In the genomic region with DNA sequence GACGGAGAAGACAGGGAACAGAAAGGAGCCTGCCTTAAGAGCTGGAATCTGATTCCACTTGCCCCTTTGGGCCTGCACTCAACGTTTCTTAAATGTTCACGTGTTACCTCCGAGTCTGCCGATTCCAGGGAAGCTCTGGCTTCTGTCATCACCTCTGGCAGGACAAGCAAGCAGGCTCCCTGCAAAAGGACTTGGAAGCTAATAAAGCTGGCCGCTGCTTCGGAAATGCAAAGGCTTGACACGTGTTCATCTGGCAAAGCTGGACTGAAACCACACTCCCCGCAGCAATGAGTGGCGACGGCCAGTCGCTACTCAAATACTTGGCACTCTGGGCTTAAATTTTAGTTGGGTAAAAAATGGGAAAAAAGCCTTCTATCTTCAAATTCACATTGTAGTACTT, we compare ENCODE assay signal across 1 cellular context.
TF ChIP-seq lines count a peak whose summit lies in the region.

No MANE protein-coding gene starts in this region.

TF ChIP-seq in GM23338, 12 proteins besides CTCF, POLR2A, EP300 and RAD21:
- TF ChIP-seq, protein P1, sequence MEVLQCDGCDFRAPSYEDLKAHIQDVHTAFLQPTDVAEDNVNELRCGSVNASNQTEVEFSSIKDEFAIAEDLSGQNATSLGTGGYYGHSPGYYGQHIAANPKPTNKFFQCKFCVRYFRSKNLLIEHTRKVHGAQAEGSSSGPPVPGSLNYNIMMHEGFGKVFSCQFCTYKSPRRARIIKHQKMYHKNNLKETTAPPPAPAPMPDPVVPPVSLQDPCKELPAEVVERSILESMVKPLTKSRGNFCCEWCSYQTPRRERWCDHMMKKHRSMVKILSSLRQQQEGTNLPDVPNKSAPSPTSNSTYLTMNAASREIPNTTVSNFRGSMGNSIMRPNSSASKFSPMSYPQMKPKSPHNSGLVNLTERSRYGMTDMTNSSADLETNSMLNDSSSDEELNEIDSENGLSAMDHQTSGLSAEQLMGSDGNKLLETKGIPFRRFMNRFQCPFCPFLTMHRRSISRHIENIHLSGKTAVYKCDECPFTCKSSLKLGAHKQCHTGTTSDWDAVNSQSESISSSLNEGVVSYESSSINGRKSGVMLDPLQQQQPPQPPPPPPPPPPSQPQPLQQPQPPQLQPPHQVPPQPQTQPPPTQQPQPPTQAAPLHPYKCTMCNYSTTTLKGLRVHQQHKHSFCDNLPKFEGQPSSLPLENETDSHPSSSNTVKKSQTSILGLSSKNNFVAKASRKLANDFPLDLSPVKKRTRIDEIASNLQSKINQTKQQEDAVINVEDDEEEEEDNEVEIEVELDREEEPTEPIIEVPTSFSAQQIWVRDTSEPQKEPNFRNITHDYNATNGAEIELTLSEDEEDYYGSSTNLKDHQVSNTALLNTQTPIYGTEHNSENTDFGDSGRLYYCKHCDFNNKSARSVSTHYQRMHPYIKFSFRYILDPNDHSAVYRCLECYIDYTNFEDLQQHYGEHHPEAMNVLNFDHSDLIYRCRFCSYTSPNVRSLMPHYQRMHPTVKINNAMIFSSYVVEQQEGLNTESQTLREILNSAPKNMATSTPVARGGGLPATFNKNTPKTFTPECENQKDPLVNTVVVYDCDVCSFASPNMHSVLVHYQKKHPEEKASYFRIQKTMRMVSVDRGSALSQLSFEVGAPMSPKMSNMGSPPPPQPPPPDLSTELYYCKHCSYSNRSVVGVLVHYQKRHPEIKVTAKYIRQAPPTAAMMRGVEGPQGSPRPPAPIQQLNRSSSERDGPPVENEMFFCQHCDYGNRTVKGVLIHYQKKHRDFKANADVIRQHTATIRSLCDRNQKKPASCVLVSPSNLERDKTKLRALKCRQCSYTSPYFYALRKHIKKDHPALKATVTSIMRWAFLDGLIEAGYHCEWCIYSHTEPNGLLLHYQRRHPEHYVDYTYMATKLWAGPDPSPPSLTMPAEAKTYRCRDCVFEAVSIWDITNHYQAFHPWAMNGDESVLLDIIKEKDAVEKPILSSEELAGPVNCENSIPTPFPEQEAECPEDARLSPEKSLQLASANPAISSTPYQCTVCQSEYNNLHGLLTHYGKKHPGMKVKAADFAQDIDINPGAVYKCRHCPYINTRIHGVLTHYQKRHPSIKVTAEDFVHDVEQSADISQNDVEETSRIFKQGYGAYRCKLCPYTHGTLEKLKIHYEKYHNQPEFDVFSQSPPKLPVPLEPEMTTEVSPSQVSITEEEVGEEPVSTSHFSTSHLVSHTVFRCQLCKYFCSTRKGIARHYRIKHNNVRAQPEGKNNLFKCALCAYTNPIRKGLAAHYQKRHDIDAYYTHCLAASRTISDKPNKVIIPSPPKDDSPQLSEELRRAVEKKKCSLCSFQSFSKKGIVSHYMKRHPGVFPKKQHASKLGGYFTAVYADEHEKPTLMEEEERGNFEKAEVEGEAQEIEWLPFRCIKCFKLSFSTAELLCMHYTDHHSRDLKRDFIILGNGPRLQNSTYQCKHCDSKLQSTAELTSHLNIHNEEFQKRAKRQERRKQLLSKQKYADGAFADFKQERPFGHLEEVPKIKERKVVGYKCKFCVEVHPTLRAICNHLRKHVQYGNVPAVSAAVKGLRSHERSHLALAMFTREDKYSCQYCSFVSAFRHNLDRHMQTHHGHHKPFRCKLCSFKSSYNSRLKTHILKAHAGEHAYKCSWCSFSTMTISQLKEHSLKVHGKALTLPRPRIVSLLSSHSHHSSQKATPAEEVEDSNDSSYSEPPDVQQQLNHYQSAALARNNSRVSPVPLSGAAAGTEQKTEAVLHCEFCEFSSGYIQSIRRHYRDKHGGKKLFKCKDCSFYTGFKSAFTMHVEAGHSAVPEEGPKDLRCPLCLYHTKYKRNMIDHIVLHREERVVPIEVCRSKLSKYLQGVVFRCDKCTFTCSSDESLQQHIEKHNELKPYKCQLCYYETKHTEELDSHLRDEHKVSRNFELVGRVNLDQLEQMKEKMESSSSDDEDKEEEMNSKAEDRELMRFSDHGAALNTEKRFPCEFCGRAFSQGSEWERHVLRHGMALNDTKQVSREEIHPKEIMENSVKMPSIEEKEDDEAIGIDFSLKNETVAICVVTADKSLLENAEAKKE (CRISPR knock-in tag; IDR thresholded peaks at IDR 0.05): no peak
- TF ChIP-seq NANOG (IDR thresholded peaks at IDR 0.05; ENCODE audit: borderline replicate concordance) (no peak), JUNB (IDR thresholded peaks at IDR 0.05; ENCODE audit: unreplicated experiment) (no peak), ZNF114 (CRISPR knock-in tag; IDR thresholded peaks at IDR 0.05) (no peak), EZH2 (IDR thresholded peaks at IDR 0.05; ENCODE audit: low read depth, unreplicated experiment) (no peak), CREB1 (CRISPR knock-in tag; IDR thresholded peaks at IDR 0.05; ENCODE audit: low read depth) (no peak), EZH2phosphoT487 (IDR thresholded peaks at IDR 0.05; ENCODE audit: unreplicated experiment) (no peak)
- TF ChIP-seq, protein P2, sequence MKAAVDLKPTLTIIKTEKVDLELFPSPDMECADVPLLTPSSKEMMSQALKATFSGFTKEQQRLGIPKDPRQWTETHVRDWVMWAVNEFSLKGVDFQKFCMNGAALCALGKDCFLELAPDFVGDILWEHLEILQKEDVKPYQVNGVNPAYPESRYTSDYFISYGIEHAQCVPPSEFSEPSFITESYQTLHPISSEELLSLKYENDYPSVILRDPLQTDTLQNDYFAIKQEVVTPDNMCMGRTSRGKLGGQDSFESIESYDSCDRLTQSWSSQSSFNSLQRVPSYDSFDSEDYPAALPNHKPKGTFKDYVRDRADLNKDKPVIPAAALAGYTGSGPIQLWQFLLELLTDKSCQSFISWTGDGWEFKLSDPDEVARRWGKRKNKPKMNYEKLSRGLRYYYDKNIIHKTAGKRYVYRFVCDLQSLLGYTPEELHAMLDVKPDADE (IDR thresholded peaks at IDR 0.05): no peak
